Comparison of ENCODE assay signal across 1 cellular context in the genomic region with DNA sequence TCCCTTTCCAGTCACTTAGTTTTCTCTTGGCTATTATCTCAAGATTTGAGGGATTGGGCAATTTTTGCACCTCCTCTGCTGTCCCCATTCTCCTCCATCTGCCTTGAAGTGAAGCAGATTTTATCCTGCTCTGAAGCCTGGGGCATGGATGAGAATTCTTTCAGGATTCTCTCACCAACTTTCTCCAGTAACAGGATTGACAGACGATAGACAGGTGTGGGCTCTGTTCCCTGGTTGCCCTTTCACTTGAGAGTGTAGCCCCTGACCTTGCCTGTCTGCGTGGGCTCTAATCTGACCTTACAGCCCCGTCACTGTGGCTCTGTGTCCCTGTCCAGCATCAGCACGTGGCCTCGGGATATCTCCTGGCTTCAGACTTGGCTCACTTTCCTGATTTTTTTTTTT.
TF ChIP-seq lines count a peak whose summit lies in the region.

No MANE protein-coding gene starts in this region.

TF ChIP-seq in K562, 482 proteins besides CTCF, POLR2A, EP300 and RAD21 (continued from another document and continues in another):
- TF ChIP-seq, protein P1, sequence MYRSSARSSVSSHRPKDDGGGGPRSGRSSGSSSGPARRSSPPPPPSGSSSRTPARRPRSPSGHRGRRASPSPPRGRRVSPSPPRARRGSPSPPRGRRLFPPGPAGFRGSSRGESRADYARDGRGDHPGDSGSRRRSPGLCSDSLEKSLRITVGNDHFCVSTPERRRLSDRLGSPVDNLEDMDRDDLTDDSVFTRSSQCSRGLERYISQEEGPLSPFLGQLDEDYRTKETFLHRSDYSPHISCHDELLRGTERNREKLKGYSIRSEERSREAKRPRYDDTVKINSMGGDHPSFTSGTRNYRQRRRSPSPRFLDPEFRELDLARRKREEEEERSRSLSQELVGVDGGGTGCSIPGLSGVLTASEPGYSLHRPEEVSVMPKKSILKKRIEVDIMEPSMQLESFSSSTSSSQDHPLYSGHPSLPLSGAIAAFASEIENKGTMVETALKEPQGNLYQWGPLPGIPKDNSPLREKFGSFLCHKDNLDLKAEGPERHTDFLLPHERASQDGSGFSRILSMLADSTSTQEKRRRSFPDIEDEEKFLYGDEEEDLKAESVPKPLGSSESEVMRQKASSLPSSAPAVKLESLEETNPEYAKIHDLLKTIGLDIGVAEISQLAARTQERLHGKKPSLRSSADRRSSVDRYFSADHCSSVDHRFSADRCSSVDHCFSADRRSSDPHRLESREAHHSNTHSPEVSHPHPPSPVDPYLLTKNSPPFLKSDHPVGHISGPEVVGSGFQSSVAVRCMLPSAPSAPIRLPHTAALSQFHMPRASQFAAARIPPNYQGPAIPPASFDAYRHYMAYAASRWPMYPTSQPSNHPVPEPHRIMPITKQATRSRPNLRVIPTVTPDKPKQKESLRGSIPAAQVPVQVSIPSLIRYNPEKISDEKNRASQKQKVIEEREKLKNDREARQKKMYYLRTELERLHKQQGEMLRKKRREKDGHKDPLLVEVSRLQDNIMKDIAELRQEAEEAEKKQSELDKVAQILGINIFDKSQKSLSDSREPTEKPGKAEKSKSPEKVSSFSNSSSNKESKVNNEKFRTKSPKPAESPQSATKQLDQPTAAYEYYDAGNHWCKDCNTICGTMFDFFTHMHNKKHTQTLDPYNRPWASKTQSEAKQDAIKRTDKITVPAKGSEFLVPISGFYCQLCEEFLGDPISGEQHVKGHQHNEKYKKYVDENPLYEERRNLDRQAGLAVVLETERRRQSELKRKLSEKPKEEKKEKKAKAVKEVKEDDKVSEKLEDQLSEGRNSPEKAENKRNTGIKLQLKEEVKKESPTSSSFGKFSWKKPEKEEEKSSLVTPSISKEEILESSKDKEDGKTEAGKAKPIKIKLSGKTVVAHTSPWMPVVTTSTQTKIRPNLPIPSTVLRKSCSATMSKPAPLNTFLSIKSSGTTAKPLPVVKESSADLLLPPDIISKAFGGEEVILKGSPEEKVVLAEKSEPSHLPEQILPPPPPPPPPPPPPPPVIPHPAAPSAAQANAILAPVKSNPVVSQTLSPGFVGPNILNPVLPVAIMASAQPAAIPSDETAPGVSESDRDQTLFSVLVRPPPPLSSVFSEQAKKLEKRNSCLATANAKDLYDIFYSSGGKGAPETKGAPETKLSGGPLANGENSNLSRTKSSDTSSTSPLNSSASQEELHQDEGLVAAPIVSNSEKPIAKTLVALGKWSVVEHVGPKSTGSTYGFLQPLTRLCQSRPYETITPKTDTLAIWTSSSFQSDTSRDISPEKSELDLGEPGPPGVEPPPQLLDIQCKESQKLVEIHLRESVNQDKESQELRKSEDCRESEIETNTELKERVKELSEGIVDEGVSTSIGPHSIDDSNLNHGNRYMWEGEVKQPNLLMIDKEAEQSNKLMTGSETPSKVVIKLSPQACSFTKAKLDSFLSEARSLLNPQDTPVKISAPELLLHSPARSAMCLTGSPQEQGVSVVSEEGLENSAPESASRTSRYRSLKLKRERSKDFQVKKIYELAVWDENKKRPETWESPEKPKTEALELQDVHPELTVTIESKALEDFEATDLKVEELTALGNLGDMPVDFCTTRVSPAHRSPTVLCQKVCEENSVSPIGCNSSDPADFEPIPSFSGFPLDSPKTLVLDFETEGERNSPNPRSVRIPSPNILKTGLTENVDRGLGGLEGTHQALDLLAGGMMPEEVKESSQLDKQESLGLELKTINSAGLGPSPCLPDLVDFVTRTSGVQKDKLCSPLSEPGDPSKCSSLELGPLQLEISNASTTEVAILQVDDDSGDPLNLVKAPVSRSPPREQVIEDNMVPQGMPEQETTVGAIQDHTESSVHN (IDR thresholded peaks at IDR 0.05; ENCODE audit: borderline replicate concordance in 1 of 2, low read depth in 1 of 2) = no peak
- TF ChIP-seq NONO (IDR thresholded peaks at IDR 0.05; ENCODE audit: low read depth in 2 of 2, low read length in 1 of 2) = no peak
- no peak for TF ChIP-seq ETV1 (tag; conservative IDR thresholded peaks at IDR 0.05; ENCODE audit: low read depth)
- no peak for TF ChIP-seq GATA2 (CRISPR knock-in tag; IDR thresholded peaks at IDR 0.05)
- no peak for TF ChIP-seq SIN3A (IDR thresholded peaks at IDR 0.05; ENCODE audit: borderline replicate concordance in 2 of 2, control insufficient read depth in 1 of 2, low read depth in 2 of 2, low read length in 2 of 2)
- TF ChIP-seq SRSF9 (IDR thresholded peaks at IDR 0.05; ENCODE audit: borderline replicate concordance, low read depth, low read length) = no peak
- TF ChIP-seq SMARCA5 (IDR thresholded peaks at IDR 0.05) = no peak
- no peak for TF ChIP-seq FOXA3 (CRISPR knock-in tag; conservative IDR thresholded peaks at IDR 0.05 in 1 of 2, IDR thresholded peaks at IDR 0.05 in 1 of 2)
- no peak for TF ChIP-seq RBM15 (IDR thresholded peaks at IDR 0.05; ENCODE audit: insufficient read depth, low read length)
- peak; percentile 39 for TF ChIP-seq EGR1 (conservative IDR thresholded peaks at IDR 0.05)
- no peak for TF ChIP-seq DMBX1 (CRISPR knock-in tag; IDR thresholded peaks at IDR 0.05; ENCODE audit: borderline replicate concordance)
- no peak for TF ChIP-seq PTRF (tag; IDR thresholded peaks at IDR 0.05)
- peak; percentile 78 for TF ChIP-seq BHLHE40 (IDR thresholded peaks at IDR 0.05; ENCODE audit: low read length)
- no peak for TF ChIP-seq NRF1 (conservative IDR thresholded peaks at IDR 0.05 in 1 of 2, IDR thresholded peaks at IDR 0.05 in 1 of 2)
- TF ChIP-seq KHSRP (IDR thresholded peaks at IDR 0.05) = no peak
- TF ChIP-seq, protein P2, sequence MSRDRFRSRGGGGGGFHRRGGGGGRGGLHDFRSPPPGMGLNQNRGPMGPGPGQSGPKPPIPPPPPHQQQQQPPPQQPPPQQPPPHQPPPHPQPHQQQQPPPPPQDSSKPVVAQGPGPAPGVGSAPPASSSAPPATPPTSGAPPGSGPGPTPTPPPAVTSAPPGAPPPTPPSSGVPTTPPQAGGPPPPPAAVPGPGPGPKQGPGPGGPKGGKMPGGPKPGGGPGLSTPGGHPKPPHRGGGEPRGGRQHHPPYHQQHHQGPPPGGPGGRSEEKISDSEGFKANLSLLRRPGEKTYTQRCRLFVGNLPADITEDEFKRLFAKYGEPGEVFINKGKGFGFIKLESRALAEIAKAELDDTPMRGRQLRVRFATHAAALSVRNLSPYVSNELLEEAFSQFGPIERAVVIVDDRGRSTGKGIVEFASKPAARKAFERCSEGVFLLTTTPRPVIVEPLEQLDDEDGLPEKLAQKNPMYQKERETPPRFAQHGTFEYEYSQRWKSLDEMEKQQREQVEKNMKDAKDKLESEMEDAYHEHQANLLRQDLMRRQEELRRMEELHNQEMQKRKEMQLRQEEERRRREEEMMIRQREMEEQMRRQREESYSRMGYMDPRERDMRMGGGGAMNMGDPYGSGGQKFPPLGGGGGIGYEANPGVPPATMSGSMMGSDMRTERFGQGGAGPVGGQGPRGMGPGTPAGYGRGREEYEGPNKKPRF (IDR thresholded peaks at IDR 0.05; ENCODE audit: low read depth, low read length) = no peak
- TF ChIP-seq GTF2E2 (tag; IDR thresholded peaks at IDR 0.05) = no peak
- no peak for TF ChIP-seq ETV5 (CRISPR knock-in tag; IDR thresholded peaks at IDR 0.05; ENCODE audit: low read depth)
- TF ChIP-seq CEBPG (CRISPR knock-in tag; IDR thresholded peaks at IDR 0.05) = no peak
- peak; percentile 48 to 58; a peak in 2 of 4 replicates for TF ChIP-seq CEBPG (tag; conservative IDR thresholded peaks at IDR 0.05 in 1 of 2, IDR thresholded peaks at IDR 0.05 in 1 of 2)
- TF ChIP-seq ZKSCAN3 (CRISPR knock-in tag; IDR thresholded peaks at IDR 0.05) = no peak
- TF ChIP-seq ZNF347 (CRISPR knock-in tag; IDR thresholded peaks at IDR 0.05; ENCODE audit: low read depth) = no peak
- TF ChIP-seq PURB (CRISPR knock-in tag; IDR thresholded peaks at IDR 0.05; ENCODE audit: low read depth) = no peak
- no peak for TF ChIP-seq ZBTB8A (IDR thresholded peaks at IDR 0.05; ENCODE audit: partially characterized antibody)
- TF ChIP-seq, protein P3, sequence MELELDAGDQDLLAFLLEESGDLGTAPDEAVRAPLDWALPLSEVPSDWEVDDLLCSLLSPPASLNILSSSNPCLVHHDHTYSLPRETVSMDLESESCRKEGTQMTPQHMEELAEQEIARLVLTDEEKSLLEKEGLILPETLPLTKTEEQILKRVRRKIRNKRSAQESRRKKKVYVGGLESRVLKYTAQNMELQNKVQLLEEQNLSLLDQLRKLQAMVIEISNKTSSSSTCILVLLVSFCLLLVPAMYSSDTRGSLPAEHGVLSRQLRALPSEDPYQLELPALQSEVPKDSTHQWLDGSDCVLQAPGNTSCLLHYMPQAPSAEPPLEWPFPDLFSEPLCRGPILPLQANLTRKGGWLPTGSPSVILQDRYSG (tag; conservative IDR thresholded peaks at IDR 0.05; ENCODE audit: low read depth) = no peak
- TF ChIP-seq, protein P4, sequence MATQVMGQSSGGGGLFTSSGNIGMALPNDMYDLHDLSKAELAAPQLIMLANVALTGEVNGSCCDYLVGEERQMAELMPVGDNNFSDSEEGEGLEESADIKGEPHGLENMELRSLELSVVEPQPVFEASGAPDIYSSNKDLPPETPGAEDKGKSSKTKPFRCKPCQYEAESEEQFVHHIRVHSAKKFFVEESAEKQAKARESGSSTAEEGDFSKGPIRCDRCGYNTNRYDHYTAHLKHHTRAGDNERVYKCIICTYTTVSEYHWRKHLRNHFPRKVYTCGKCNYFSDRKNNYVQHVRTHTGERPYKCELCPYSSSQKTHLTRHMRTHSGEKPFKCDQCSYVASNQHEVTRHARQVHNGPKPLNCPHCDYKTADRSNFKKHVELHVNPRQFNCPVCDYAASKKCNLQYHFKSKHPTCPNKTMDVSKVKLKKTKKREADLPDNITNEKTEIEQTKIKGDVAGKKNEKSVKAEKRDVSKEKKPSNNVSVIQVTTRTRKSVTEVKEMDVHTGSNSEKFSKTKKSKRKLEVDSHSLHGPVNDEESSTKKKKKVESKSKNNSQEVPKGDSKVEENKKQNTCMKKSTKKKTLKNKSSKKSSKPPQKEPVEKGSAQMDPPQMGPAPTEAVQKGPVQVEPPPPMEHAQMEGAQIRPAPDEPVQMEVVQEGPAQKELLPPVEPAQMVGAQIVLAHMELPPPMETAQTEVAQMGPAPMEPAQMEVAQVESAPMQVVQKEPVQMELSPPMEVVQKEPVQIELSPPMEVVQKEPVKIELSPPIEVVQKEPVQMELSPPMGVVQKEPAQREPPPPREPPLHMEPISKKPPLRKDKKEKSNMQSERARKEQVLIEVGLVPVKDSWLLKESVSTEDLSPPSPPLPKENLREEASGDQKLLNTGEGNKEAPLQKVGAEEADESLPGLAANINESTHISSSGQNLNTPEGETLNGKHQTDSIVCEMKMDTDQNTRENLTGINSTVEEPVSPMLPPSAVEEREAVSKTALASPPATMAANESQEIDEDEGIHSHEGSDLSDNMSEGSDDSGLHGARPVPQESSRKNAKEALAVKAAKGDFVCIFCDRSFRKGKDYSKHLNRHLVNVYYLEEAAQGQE (CRISPR knock-in tag; IDR thresholded peaks at IDR 0.05; ENCODE audit: low read depth) = 0 out of 2 replicates have a peak, but pooled peaks have one; percentile 55
- no peak for TF ChIP-seq KDM4B (IDR thresholded peaks at IDR 0.05; ENCODE audit: borderline replicate concordance in 2 of 2, low read depth in 1 of 2)
- TF ChIP-seq GTF2A2 (tag; IDR thresholded peaks at IDR 0.05) = no peak
- TF ChIP-seq SMAD4 (CRISPR knock-in tag; conservative IDR thresholded peaks at IDR 0.05) = no peak
- TF ChIP-seq NCOA2 (IDR thresholded peaks at IDR 0.05; ENCODE audit: partially characterized antibody in 2 of 2) = no peak
- TF ChIP-seq SP1 (CRISPR knock-in tag; IDR thresholded peaks at IDR 0.05) = no peak
- TF ChIP-seq ESRRB (CRISPR knock-in tag; IDR thresholded peaks at IDR 0.05; ENCODE audit: borderline replicate concordance) = no peak
- TF ChIP-seq, protein P5, sequence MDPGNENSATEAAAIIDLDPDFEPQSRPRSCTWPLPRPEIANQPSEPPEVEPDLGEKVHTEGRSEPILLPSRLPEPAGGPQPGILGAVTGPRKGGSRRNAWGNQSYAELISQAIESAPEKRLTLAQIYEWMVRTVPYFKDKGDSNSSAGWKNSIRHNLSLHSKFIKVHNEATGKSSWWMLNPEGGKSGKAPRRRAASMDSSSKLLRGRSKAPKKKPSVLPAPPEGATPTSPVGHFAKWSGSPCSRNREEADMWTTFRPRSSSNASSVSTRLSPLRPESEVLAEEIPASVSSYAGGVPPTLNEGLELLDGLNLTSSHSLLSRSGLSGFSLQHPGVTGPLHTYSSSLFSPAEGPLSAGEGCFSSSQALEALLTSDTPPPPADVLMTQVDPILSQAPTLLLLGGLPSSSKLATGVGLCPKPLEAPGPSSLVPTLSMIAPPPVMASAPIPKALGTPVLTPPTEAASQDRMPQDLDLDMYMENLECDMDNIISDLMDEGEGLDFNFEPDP (CRISPR knock-in tag; IDR thresholded peaks at IDR 0.05) = no peak
- TF ChIP-seq ELF4 (CRISPR knock-in tag; IDR thresholded peaks at IDR 0.05) = no peak
- no peak for TF ChIP-seq ZNF282 (CRISPR knock-in tag; IDR thresholded peaks at IDR 0.05)
- TF ChIP-seq CHD2 (IDR thresholded peaks at IDR 0.05; ENCODE audit: low read depth, low read length) = no peak
- TF ChIP-seq, protein P6, sequence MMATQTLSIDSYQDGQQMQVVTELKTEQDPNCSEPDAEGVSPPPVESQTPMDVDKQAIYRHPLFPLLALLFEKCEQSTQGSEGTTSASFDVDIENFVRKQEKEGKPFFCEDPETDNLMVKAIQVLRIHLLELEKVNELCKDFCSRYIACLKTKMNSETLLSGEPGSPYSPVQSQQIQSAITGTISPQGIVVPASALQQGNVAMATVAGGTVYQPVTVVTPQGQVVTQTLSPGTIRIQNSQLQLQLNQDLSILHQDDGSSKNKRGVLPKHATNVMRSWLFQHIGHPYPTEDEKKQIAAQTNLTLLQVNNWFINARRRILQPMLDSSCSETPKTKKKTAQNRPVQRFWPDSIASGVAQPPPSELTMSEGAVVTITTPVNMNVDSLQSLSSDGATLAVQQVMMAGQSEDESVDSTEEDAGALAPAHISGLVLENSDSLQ (IDR thresholded peaks at IDR 0.05) = no peak
- TF ChIP-seq TEAD4 (IDR thresholded peaks at IDR 0.05; ENCODE audit: low read length) = no peak
- TF ChIP-seq TEAD4 (CRISPR knock-in tag; IDR thresholded peaks at IDR 0.05; ENCODE audit: borderline replicate concordance) = no peak
- TF ChIP-seq ADNP (tag; IDR thresholded peaks at IDR 0.05) = no peak
- TF ChIP-seq TCF3 (CRISPR knock-in tag; IDR thresholded peaks at IDR 0.05) = peak; percentile 38; the same call in 1 of the 2 replicates
- no peak for TF ChIP-seq ELF1 (tag; IDR thresholded peaks at IDR 0.05)
- TF ChIP-seq RBM22 (IDR thresholded peaks at IDR 0.05; ENCODE audit: low read depth, low read length, poor library complexity, severe bottlenecking) = no peak
- TF ChIP-seq ZNF212 (CRISPR knock-in tag; IDR thresholded peaks at IDR 0.05) = no peak
- no peak for TF ChIP-seq FOXJ3 (CRISPR knock-in tag; IDR thresholded peaks at IDR 0.05)
- TF ChIP-seq, protein P7, sequence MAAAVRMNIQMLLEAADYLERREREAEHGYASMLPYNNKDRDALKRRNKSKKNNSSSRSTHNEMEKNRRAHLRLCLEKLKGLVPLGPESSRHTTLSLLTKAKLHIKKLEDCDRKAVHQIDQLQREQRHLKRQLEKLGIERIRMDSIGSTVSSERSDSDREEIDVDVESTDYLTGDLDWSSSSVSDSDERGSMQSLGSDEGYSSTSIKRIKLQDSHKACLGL (CRISPR knock-in tag; IDR thresholded peaks at IDR 0.05; ENCODE audit: borderline replicate concordance, poor library complexity, severe bottlenecking) = no peak
- TF ChIP-seq SREBF1 (IDR thresholded peaks at IDR 0.05; ENCODE audit: borderline replicate concordance, low read depth, low read length) = no peak
- TF ChIP-seq NEUROD1 (IDR thresholded peaks at IDR 0.05; ENCODE audit: borderline replicate concordance, low read depth, low read length, partially characterized antibody) = no peak
- TF ChIP-seq ZNF695 (CRISPR knock-in tag; IDR thresholded peaks at IDR 0.05) = no peak
